In the genomic region with DNA sequence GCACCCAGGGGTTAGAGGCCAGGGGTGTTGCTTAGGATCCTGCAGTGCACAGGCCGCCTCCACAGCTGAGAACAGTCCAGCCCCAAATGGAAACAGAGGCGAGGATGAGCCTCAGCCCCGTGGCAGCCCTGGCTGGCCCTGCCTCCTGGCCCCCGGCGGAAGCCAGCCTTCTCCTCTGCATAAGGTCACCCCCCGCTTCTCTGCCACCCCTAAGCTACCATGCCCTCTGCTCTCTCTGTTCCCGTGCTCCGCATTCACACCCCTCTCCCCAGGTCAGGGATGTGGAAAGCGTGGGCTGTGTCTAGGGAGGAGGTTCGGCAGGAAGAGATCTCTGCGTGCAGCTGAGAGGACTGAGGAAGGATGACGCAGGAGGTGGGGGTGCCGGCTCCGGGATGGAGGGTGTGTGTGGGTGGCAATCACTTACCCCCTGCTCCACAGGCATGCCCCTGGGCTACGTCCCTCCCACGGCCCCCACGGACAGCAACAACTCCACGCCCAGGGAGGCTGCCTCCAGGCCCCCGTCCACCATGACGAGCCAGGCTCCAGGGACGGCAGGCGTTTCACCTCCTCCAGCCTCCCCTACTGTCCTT, we compare ENCODE assay signal across 7 cellular contexts. TPM values are rescaled to one million over a fixed set of nuclear protein-coding genes. Genes with fewer than 3 reads are reported as not detected.
DNase-seq lines count a peak whose midpoint lies in the region; ATAC-seq and TF ChIP-seq lines count a peak whose summit lies in the region.
"Had no signal": no experiment of that assay in that cellular context is flagged by ENCODE, and none has a peak within 500 bp of the region (broad histone marks: within the 10 kb centered on the region; RNA-seq: fewer than 3 reads in every experiment).

No MANE protein-coding gene starts in this region.

- H3K27me3 ChIP-seq in psoas muscle (ENCODE audit: insufficient read depth in 3 of 3, low read length in 2 of 3) = peaks cover 0 to 5% (median 2%) of the 10 kb centered on the region in 3 donors
- H3K27me3 ChIP-seq in PC-9 (ENCODE audit: insufficient read depth, low read depth) = peaks cover 15% of the 10 kb centered on the region
- H3K27me3 ChIP-seq in HAP-1 (ENCODE audit: low read depth) = 0 out of 2 replicates have a peak, but pooled peaks cover 5% of the 10 kb centered on the region

- POLR2A ChIA-PET in PC-9 (lab: Charles Lee; ENCODE audit: unreplicated experiment) = no interaction called here

- peak; percentile 20 to 70 (median 42) for ATAC-seq in psoas muscle

- no peaks in the 10 kb centered on the region for H3K9me2 ChIP-seq in PC-9 (ENCODE audit: insufficient read depth)

- in situ Hi-C loops in HAP-1 (cut with MboI; ENCODE audit: low sequenced_read_pairs) = no loop called here

- H3K4me3 ChIP-seq in choroid plexus epithelial cell (ENCODE audit: low read depth, low read length) (peak overlapping the region; percentile 65), psoas muscle (peak overlapping the region; percentile 52), PC-9 (no peak overlapping the region), HAP-1 (no peak overlapping the region)

- H3K9me3 ChIP-seq in psoas muscle (no peaks in the 10 kb centered on the region), PC-9 (ENCODE audit: insufficient read depth, low read depth) (no peaks in the 10 kb centered on the region), HAP-1 (no peaks in the 10 kb centered on the region)

- no TSS peak for BruUV-seq in PC-9 (replicated peaks; lab: Mats Ljungman, UMichigan)

- H2AFZ ChIP-seq in PC-9 = no peak overlapping the region

- H3K27ac ChIP-seq in psoas muscle = peak overlapping the region; percentile 46
- no peak overlapping the region for H3K27ac ChIP-seq in PC-9

- H3K4me2 ChIP-seq in PC-9 = no peak overlapping the region

- WGBS in psoas muscle, 3 donors = 45 to 57% (median 51%) methylated on average over 15 to 22 of the region's 22 CpGs

- H3K4me1 ChIP-seq in psoas muscle (no peaks in the 10 kb centered on the region), PC-9 (replicated peaks; ENCODE audit: insufficient read depth) (peaks cover 13% of the 10 kb centered on the region), HAP-1 (no peaks in the 10 kb centered on the region)

- TF ChIP-seq CTCF in choroid plexus epithelial cell (conservative IDR thresholded peaks at IDR 0.05; ENCODE audit: low read depth, low read length) (no peak), psoas muscle (IDR thresholded peaks at IDR 0.05) (no peak), PC-9 (conservative IDR thresholded peaks at IDR 0.05) (no peak)

- intact Hi-C loops in psoas muscle (cut with DNase I) (no loop called here), PC-9 (cut with micrococcal nuclease; ENCODE audit: unreplicated experiment) (no loop called here)

- DNase-seq in GM03348 (ENCODE audit: low spot score) = peak; percentile 89
- DNase-seq in choroid plexus epithelial cell (ENCODE audit: low read depth) = peak; percentile 65
- DNase-seq in psoas muscle = peak; percentile 74 to 78
- no peak for DNase-seq in PC-9
- no peak for DNase-seq in NCI-H2029 treated with DMSO at 0.1 percent for 48 hours (lab: John Stamatoyannopoulos, UW)
- DNase-seq in HAP-1 (ENCODE audit: low spot score in 2 of 2) = no peak

- CTCF ChIA-PET in PC-9 (lab: Charles Lee) = interaction anchor here (0.7 kb wide), 1 partner anchor 1763 kb away, joined by 12 read pairs; no protein-coding TSS in a partner anchor

- peaks cover 14% of the 10 kb centered on the region for H3F3A ChIP-seq in PC-9 (ENCODE audit: insufficient read depth, low read depth)

- H4K20me1 ChIP-seq in PC-9 (ENCODE audit: insufficient read depth) = no peaks in the 10 kb centered on the region

- peaks cover 0 to 3% of the 10 kb centered on the region in 2 donors for H3K36me3 ChIP-seq in psoas muscle (ENCODE audit: insufficient read depth in 1 of 2, low read depth in 1 of 2)
- H3K36me3 ChIP-seq in PC-9 (ENCODE audit: low read depth) = no peaks in the 10 kb centered on the region
- no peaks in the 10 kb centered on the region for H3K36me3 ChIP-seq in HAP-1 (replicated peaks)

- no peaks in the 10 kb centered on the region for H3K79me2 ChIP-seq in PC-9 (ENCODE audit: low read depth)

RNA-seq across cellular contexts. Expression of a gene that starts 6.0 kb away (rescaled TPM):
- total RNA-seq in psoas muscle = 1 to 10 TPM; 1.2 to 4.6 (median 1.9) TPM
- under 1 TPM; 0.11 to 0.35 (median 0.16) TPM for polyA plus RNA-seq in psoas muscle
- total RNA-seq in PC-9 (2021) = 3.9 and 4.8 TPM in 2 replicates

RNA-seq across cellular contexts. Expression of a gene that starts 9.3 kb away (rescaled TPM):
- 1 to 10 TPM; 2.6 to 6.3 (median 4.5) TPM for total RNA-seq in psoas muscle
- 1 to 10 TPM; 2.0 to 4.2 (median 3.6) TPM for polyA plus RNA-seq in psoas muscle
- total RNA-seq in PC-9 (2021) = 61.6 and 103 TPM in 2 replicates

RNA-seq across cellular contexts. Expression of a gene that starts 17.9 kb away (rescaled TPM):
- total RNA-seq in psoas muscle = 10 to 100 TPM in 2 of 4 donors, 1 to 10 TPM in 2; 5.9 to 14.3 (median 11.5) TPM
- polyA plus RNA-seq in psoas muscle = 10 to 100 TPM; 11.8 to 12.4 (median 12.2) TPM
- 17.7 and 19.3 TPM in 2 replicates for total RNA-seq in PC-9 (2021)

RNA-seq across cellular contexts. Expression of a gene that starts 29.7 kb away (rescaled TPM):
- total RNA-seq in psoas muscle (not detected), PC-9 (2021) (0.73 and 0.74 TPM in 2 replicates)
- not detected for polyA plus RNA-seq in psoas muscle
- total RNA-seq: myocyte had no signal

RNA-seq across cellular contexts. Expression of a gene that starts 32.8 kb away (rescaled TPM):
- 10 to 100 TPM; 32.0 to 78.0 (median 48.1) TPM for total RNA-seq in psoas muscle
- 100 to 1,000 TPM in 2 of 3 donors, 10 to 100 TPM in 1; 78.7 to 177 (median 109) TPM for polyA plus RNA-seq in psoas muscle
- 92.4 and 113 TPM in 2 replicates for total RNA-seq in PC-9 (2021)

Comparison
In these comparisons a context has a peak if more than half of its experiments do, and no peak if none do; other contexts are left out.
1. DNase-seq: peak in GM03348 (single experiment), choroid plexus epithelial cell (single experiment) and psoas muscle (2 of 2); none in PC-9 (0 of 2), NCI-H2029 treated with DMSO at 0.1 percent for 48 hours (single experiment) and HAP-1 (0 of 2).
2. H3K4me3 ChIP-seq: peak in choroid plexus epithelial cell (single experiment) and psoas muscle (single experiment); none in PC-9 (single experiment) and HAP-1 (single experiment).